Comparison of ENCODE assay signal across 28 cellular contexts in the genomic region with DNA sequence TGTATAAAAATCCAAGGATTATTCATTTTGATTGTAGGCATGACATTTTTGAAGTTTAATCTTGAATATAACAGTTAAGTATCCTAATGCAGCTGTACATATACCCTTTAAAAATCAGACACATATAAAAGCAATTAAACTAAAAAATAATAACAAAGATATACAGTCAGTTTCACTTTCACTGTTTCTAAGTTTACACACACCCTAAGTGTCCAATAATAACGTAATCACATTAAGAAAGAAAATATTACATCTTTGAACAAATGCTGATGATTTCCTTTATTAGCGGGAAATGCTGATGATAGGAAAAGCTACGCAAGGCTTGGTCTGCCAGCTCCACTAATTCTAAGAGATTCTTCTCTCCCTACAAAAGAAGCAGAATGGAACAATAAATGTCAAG. TPM values are rescaled to one million over a fixed set of nuclear protein-coding genes. Genes with fewer than 3 reads are reported as not detected.
DNase-seq lines count a peak whose midpoint lies in the region; ATAC-seq and TF ChIP-seq lines count a peak whose summit lies in the region.
"Had no signal": no experiment of that assay in that cellular context is flagged by ENCODE, and none has a peak within 500 bp of the region (broad histone marks: within the 10 kb centered on the region; RNA-seq: fewer than 3 reads in every experiment).

No MANE protein-coding gene starts in this region.

- DNase-seq in GM23248 (no peak), adipocyte (ENCODE audit: low read depth) (no peak), fibroblast of villous mesenchyme (ENCODE audit: low read depth) (no peak), progenitor cell of endocrine pancreas (ENCODE audit: low spot score, unreplicated experiment) (no peak), mesenteric fat pad (ENCODE audit: low spot score) (no peak), NCI-H446 treated with DMSO at 0.1 percent for 48 hours (lab: John Stamatoyannopoulos, UW) (no peak)
- DNase-seq: activated CD4-positive, CD25-positive, alpha-beta regulatory T cell treated with anti-CD3 and anti-CD28 coated beads, Interleukin-2, amount 50 U/mL, for 72 hours; activated CD8-positive, alpha-beta T cell treated with anti-CD3 and anti-CD28 coated beads, Interleukin-2, amount 10 ng/mL, durations not matched to agents 7 days and 5 days; activated naive CD8-positive, alpha-beta T cell treated with anti-CD3 and anti-CD28 coated beads, Interleukin-2, amount 50 U/mL, for 24 hours; cerebellar nuclear complex; dorsolateral prefrontal cortex; EL; foreskin fibroblast; head of caudate nucleus; NCI-H1092 treated with DMSO at 0.1 percent for 48 hours; NCI-H187 treated with DMSO at 0.1 percent for 48 hours; NCI-H526; NK-92 treated with Interleukin-12 subunit alpha and Interleukin-12 subunit beta, amount 100 ng/mL, for 24 hours; SHP77; stimulated activated naive CD4-positive, alpha-beta T cell treated with Interleukin-2 at 50 U/mL for 16 hours; testis had no signal

- H3K4me3 ChIP-seq in GM23248 (peak overlapping the region; percentile 6; the same call in 1 of the 2 replicates), adipocyte (ENCODE audit: low read length) (peak overlapping the region; percentile 72), fibroblast of villous mesenchyme (ENCODE audit: low read depth, low read length) (peak overlapping the region; percentile 10)
- H3K4me3 ChIP-seq: lung, prostate gland, testis had no signal

- peaks cover 16% of the 10 kb centered on the region for H3K36me3 Mint-ChIP-seq in progenitor cell of endocrine pancreas (ENCODE audit: insufficient read depth)

- H3K36me3 ChIP-seq in GM23248 (ENCODE audit: low read depth) (peaks cover 5% of the 10 kb centered on the region; the same call in 1 of the 2 replicates), adipocyte (ENCODE audit: control insufficient read depth, insufficient read depth, low read length, severe bottlenecking) (no peaks in the 10 kb centered on the region)
- H3K36me3 ChIP-seq: prostate gland had no signal

- H3K27me3 Mint-ChIP-seq in progenitor cell of endocrine pancreas: no peaks in the 10 kb centered on the region
- H3K27me3 Mint-ChIP-seq: activated naive CD8-positive, alpha-beta T cell treated with anti-CD3 and anti-CD28 coated beads, Interleukin-2, amount 50 U/mL, for 24 hours; IgD-negative memory B cell had no signal

- H3K9me3 Mint-ChIP-seq in progenitor cell of endocrine pancreas (ENCODE audit: low read depth): peaks cover 3% of the 10 kb centered on the region
- H3K9me3 Mint-ChIP-seq: activated naive CD8-positive, alpha-beta T cell treated with anti-CD3 and anti-CD28 coated beads, Interleukin-2, amount 50 U/mL, for 24 hours had no signal

- no peak for TF ChIP-seq CTCF in fibroblast of villous mesenchyme (IDR thresholded peaks at IDR 0.05; ENCODE audit: insufficient read depth, low read depth, low read length)
- TF ChIP-seq CTCF in progenitor cell of endocrine pancreas (IDR thresholded peaks at IDR 0.05; ENCODE audit: unreplicated experiment): no peak

- peaks cover 16% of the 10 kb centered on the region for H3K4me1 Mint-ChIP-seq in progenitor cell of endocrine pancreas (ENCODE audit: low read depth)

- H3K4me1 ChIP-seq in GM23248 (ENCODE audit: insufficient read depth) (0 out of 2 replicates have a peak, but pooled peaks cover 8% of the 10 kb centered on the region), adipocyte (ENCODE audit: control insufficient read depth, insufficient read depth, low read length) (peaks cover 13% of the 10 kb centered on the region)
- H3K4me1 ChIP-seq: prostate gland, testis had no signal

- no peaks in the 10 kb centered on the region for H3K79me2 ChIP-seq in GM23248 (ENCODE audit: insufficient read depth)

- peak overlapping the region; percentile 34 for H3K27ac Mint-ChIP-seq in progenitor cell of endocrine pancreas
- H3K27ac Mint-ChIP-seq: activated CD8-positive, alpha-beta T cell treated with anti-CD3 and anti-CD28 coated beads, Interleukin-2, amount 10 ng/mL, durations not matched to agents 7 days and 5 days; activated naive CD8-positive, alpha-beta T cell treated with anti-CD3 and anti-CD28 coated beads, Interleukin-2, amount 50 U/mL, for 24 hours had no signal

- no peak overlapping the region for H3K27ac ChIP-seq in GM23248
- H3K27ac ChIP-seq: C4-2B, epithelial cell of prostate, prostate gland, testis had no signal

- peak overlapping the region; percentile 18 for H3K4me2 ChIP-seq in GM23248 (ENCODE audit: unreplicated experiment)

- 78 to 81% methylated on average over 3 of the region's 3 CpGs for WGBS in GM23248 (ENCODE audit: low coverage in 1 of 2, low lambda C conversion rate in 2 of 2, missing lambda C conversion rate in 2 of 2), 2 experiments

- in situ Hi-C loops in GM23248 (cut with MboI): no loop called here

- no peaks in the 10 kb centered on the region for H4K20me1 ChIP-seq in GM23248 (ENCODE audit: insufficient read depth)

- peak overlapping the region; percentile 42 for H2AFZ ChIP-seq in GM23248

- H3F3A ChIP-seq in GM23248 (ENCODE audit: insufficient read depth): no peaks in the 10 kb centered on the region

- 0 out of 2 replicates have a peak overlapping the region, but pooled peaks have one; percentile 2 for H3K9ac ChIP-seq in GM23248
- peak overlapping the region; percentile 54 for H3K9ac ChIP-seq in adipocyte (ENCODE audit: low read length)

- ATAC-seq in GM21360 (IDR thresholded peaks at IDR 0.05; ENCODE audit: unreplicated experiment) (no peak), HG02870 (IDR thresholded peaks at IDR 0.05; ENCODE audit: unreplicated experiment) (no peak)
- ATAC-seq: activated CD8-positive, alpha-beta T cell treated with anti-CD3 and anti-CD28 coated beads, Interleukin-2, amount 10 ng/mL, durations not matched to agents 7 days and 5 days; activated naive CD8-positive, alpha-beta T cell treated with anti-CD3 and anti-CD28 coated beads, Interleukin-2, amount 50 U/mL, for 24 hours had no signal

- no peaks in the 10 kb centered on the region for H3K9me2 ChIP-seq in GM23248 (ENCODE audit: insufficient read depth)

- no peak overlapping the region for H3K4me3 Mint-ChIP-seq in progenitor cell of endocrine pancreas (ENCODE audit: low read depth)
- H3K4me3 Mint-ChIP-seq: activated CD8-positive, alpha-beta T cell treated with anti-CD3 and anti-CD28 coated beads, Interleukin-2, amount 10 ng/mL, durations not matched to agents 7 days and 5 days; activated naive CD8-positive, alpha-beta T cell treated with anti-CD3 and anti-CD28 coated beads, Interleukin-2, amount 50 U/mL, for 24 hours; IgD-negative memory B cell had no signal

- H3K27me3 ChIP-seq in GM23248 (replicated peaks; ENCODE audit: insufficient read depth) (no peaks in the 10 kb centered on the region), adipocyte (replicated peaks; ENCODE audit: control insufficient read depth, insufficient read depth, low read length) (no peaks in the 10 kb centered on the region)
- H3K27me3 ChIP-seq: dorsolateral prefrontal cortex, testis had no signal

- no peaks in the 10 kb centered on the region for H3K9me3 ChIP-seq in GM23248 (ENCODE audit: low read depth)
- no peaks in the 10 kb centered on the region for H3K9me3 ChIP-seq in adipocyte (ENCODE audit: control insufficient read depth, low read length)
- H3K9me3 ChIP-seq: prostate gland, testis had no signal

RNA-seq across cellular contexts. Expression of gene RTTN, which starts 38.8 kb away (rescaled TPM):
- 19.3 and 23.6 TPM in 2 replicates for total RNA-seq in GM23248 (2014; rRNA removed; shearing (Covaris generic))
- 11.1 and 12.4 TPM in 2 replicates for polyA plus RNA-seq in GM23248 (2016; fragmentation: Nextera tagmentation; extraction: Ambion mirVana)
- total RNA-seq in fibroblast of villous mesenchyme (15.1 and 24.2 TPM in 2 replicates), progenitor cell of endocrine pancreas (24.7 and 27.7 TPM in 2 replicates), mesenteric fat pad (8.1 TPM)

Comparison
In these comparisons a context has a peak if more than half of its experiments do, and no peak if none do; other contexts are left out.
1. H3K4me3 ChIP-seq: peak in every context shown above with its lines; median percentile 72 in adipocyte; 10 in fibroblast of villous mesenchyme; 6 in GM23248.